In genomic region chr20:48849779-48850178, GRCh38 we compare ENCODE assay signal across 25 cellular contexts.
"Had no signal": no experiment of that assay in that cellular context is flagged by ENCODE, and none has a peak within 500 bp of the region (broad histone marks: within the 10 kb centered on the region; RNA-seq: fewer than 3 reads in every experiment).

No MANE protein-coding gene starts in this region.

- H3K27me3 Mint-ChIP-seq: activated CD8-positive, alpha-beta T cell treated with anti-CD3 and anti-CD28 coated beads for 36 hours; naive B cell had no signal

- DNase-seq: activated CD4-positive, alpha-beta T cell treated with anti-CD3 and anti-CD28 coated beads for 4 hours; activated CD4-positive, CD25-positive, alpha-beta regulatory T cell; activated CD8-positive, alpha-beta memory T cell treated with anti-CD3 and anti-CD28 coated beads, Interleukin-2, amount 10 ng/mL, durations not matched to agents 7 days and 5 days; activated CD8-positive, alpha-beta T cell treated with anti-CD3 and anti-CD28 coated beads for 36 hours; activated T-cell treated with anti-CD3 and anti-CD28 coated beads for 4 hours; amniotic stem cell; cerebellar nuclear complex; cortex of kidney; heart right ventricle; kidney; lower lobe of right lung; mesendoderm; naive B cell; occipital lobe; posterior cingulate gyrus; sigmoid colon; stimulated activated CD4-positive, alpha-beta T cell treated with anti-CD3 and anti-CD28 coated beads, Interleukin-2, amount 100 ng/mL, for 48 hours; stimulated activated CD8-positive, alpha-beta memory T cell treated with anti-CD3 and anti-CD28 coated beads, Interleukin-4, amount 100 ng/mL, for 48 hours; stimulated activated naive CD4-positive, alpha-beta T cell treated with Interleukin-2 at 50 U/mL for 16 hours; substantia nigra; SW 1271; T-helper 17 cell had no signal

- H3K36me3 ChIP-seq: heart right ventricle, lower lobe of right lung, sigmoid colon, tibial nerve had no signal

- H3K27me3 ChIP-seq: heart right ventricle, sigmoid colon, tibial nerve had no signal

- H3K4me3 ChIP-seq: heart right ventricle, lower lobe of right lung, sigmoid colon, tibial nerve had no signal

- H3K9me3 ChIP-seq: heart right ventricle, lower lobe of right lung, sigmoid colon, tibial nerve had no signal

- FAIRE-seq: endometrium, kidney had no signal

- H3K27ac Mint-ChIP-seq: activated CD8-positive, alpha-beta memory T cell treated with anti-CD3 and anti-CD28 coated beads, Interleukin-2, amount 10 ng/mL, durations not matched to agents 7 days and 5 days; activated CD8-positive, alpha-beta T cell treated with anti-CD3 and anti-CD28 coated beads for 36 hours; activated naive CD4-positive, alpha-beta T cell treated with anti-CD3 and anti-CD28 coated beads, Interleukin-2, amount 50 U/mL, for 72 hours; T-helper 17 cell had no signal

- ATAC-seq: activated CD8-positive, alpha-beta memory T cell treated with anti-CD3 and anti-CD28 coated beads, Interleukin-2, amount 10 ng/mL, durations not matched to agents 7 days and 5 days; activated CD8-positive, alpha-beta T cell treated with anti-CD3 and anti-CD28 coated beads for 36 hours; activated naive CD4-positive, alpha-beta T cell treated with anti-CD3 and anti-CD28 coated beads, Interleukin-2, amount 50 U/mL, for 72 hours; lower lobe of right lung; T-helper 17 cell had no signal

- H3K27ac ChIP-seq: heart right ventricle, lower lobe of right lung, sigmoid colon, tibial nerve had no signal

- H3K36me3 Mint-ChIP-seq: activated CD8-positive, alpha-beta memory T cell treated with anti-CD3 and anti-CD28 coated beads, Interleukin-2, amount 10 ng/mL, durations not matched to agents 7 days and 5 days had no signal

- H3K4me1 ChIP-seq: lower lobe of right lung, sigmoid colon had no signal

- H3K4me3 Mint-ChIP-seq: activated CD8-positive, alpha-beta memory T cell treated with anti-CD3 and anti-CD28 coated beads, Interleukin-2, amount 10 ng/mL, durations not matched to agents 7 days and 5 days; activated CD8-positive, alpha-beta T cell treated with anti-CD3 and anti-CD28 coated beads for 36 hours; naive B cell; T-helper 17 cell had no signal
